ENCODE assay signal across 1 cellular context in genomic region chr5:43432486-43433365, GRCh38.
A peak's percentile ranks its signal among the peaks of the same experiment; 100 is the strongest.
TF ChIP-seq lines count a peak whose summit lies in the region.

No MANE protein-coding gene starts in this region.

TF ChIP-seq in HepG2, 621 proteins besides CTCF, POLR2A, EP300 and RAD21 (continued from another document):
- TF ChIP-seq MLX (CRISPR knock-in tag; IDR thresholded peaks at IDR 0.05) (peak; percentile 69; the same call in 1 of the 2 replicates), YEATS4 (CRISPR knock-in tag; IDR thresholded peaks at IDR 0.05; ENCODE audit: borderline replicate concordance) (peak; percentile 15; the same call in 1 of the 2 replicates), ZNF136 (CRISPR knock-in tag; IDR thresholded peaks at IDR 0.05; ENCODE audit: low read depth) (0 out of 2 replicates have a peak, but pooled peaks have one; percentile 43), ZNF576 (CRISPR knock-in tag; IDR thresholded peaks at IDR 0.05) (no peak), KMT2B (CRISPR knock-in tag; IDR thresholded peaks at IDR 0.05) (peak; percentile 60; the same call in 1 of the 2 replicates), CBX1 (IDR thresholded peaks at IDR 0.05; ENCODE audit: low read depth) (no peak), ARNTL (CRISPR knock-in tag; IDR thresholded peaks at IDR 0.05) (peak; percentile 64; the same call in 1 of the 2 replicates), ZNF619 (CRISPR knock-in tag; IDR thresholded peaks at IDR 0.05) (no peak), NR2F6 (IDR thresholded peaks at IDR 0.05) (peak; percentile 75), NR2F6 (CRISPR knock-in tag; IDR thresholded peaks at IDR 0.05) (peak; percentile 91), ZIK1 (CRISPR knock-in tag; IDR thresholded peaks at IDR 0.05; ENCODE audit: borderline replicate concordance, low read depth) (0 out of 2 replicates have a peak, but pooled peaks have one; percentile 30), ZNF768 (CRISPR knock-in tag; IDR thresholded peaks at IDR 0.05) (no peak), ZBTB39 (CRISPR knock-in tag; IDR thresholded peaks at IDR 0.05) (peak; percentile 100), ZNF12 (CRISPR knock-in tag; IDR thresholded peaks at IDR 0.05) (peak; percentile 62; the same call in 1 of the 2 replicates), FOSL2 (CRISPR knock-in tag; IDR thresholded peaks at IDR 0.05) (peak; percentile 83), ATF3 (CRISPR knock-in tag; IDR thresholded peaks at IDR 0.05) (0 out of 2 replicates have a peak, but pooled peaks have one; percentile 19), RFX3 (CRISPR knock-in tag; IDR thresholded peaks at IDR 0.05) (no peak), SOX6 (IDR thresholded peaks at IDR 0.05) (no peak), SOX6 (CRISPR knock-in tag; IDR thresholded peaks at IDR 0.05) (peak; percentile 97), MED13 (CRISPR knock-in tag; IDR thresholded peaks at IDR 0.05) (no peak), ZMYM3 (CRISPR knock-in tag; IDR thresholded peaks at IDR 0.05) (peak; percentile 61; the same call in 1 of the 2 replicates), PTBP1 (IDR thresholded peaks at IDR 0.05; ENCODE audit: low read depth, low read length, poor library complexity, severe bottlenecking) (no peak), IRF2 (CRISPR knock-in tag; IDR thresholded peaks at IDR 0.05) (peak; percentile 92), HCFC1 (IDR thresholded peaks at IDR 0.05; ENCODE audit: low read depth, low read length) (no peak), NFIC (IDR thresholded peaks at IDR 0.05; ENCODE audit: low read length) (peak; percentile 92), KAT7 (CRISPR knock-in tag; IDR thresholded peaks at IDR 0.05; ENCODE audit: borderline replicate concordance) (peak; percentile 45; the same call in 1 of the 2 replicates), SRSF9 (IDR thresholded peaks at IDR 0.05; ENCODE audit: borderline replicate concordance, insufficient read depth, low read depth, low read length, poor library complexity, severe bottlenecking) (no peak), EHMT2 (IDR thresholded peaks at IDR 0.05; ENCODE audit: borderline replicate concordance, low read depth, low read length) (peak; percentile 92; the same call in 1 of the 2 replicates), ZNF337 (CRISPR knock-in tag; IDR thresholded peaks at IDR 0.05; ENCODE audit: borderline replicate concordance, low read depth) (no peak), ARNT2 (CRISPR knock-in tag; IDR thresholded peaks at IDR 0.05; ENCODE audit: low read depth) (peak; percentile 68; the same call in 1 of the 2 replicates), ZBTB7A (CRISPR knock-in tag; IDR thresholded peaks at IDR 0.05) (peak; percentile 28; the same call in 1 of the 2 replicates), ZNF503 (CRISPR knock-in tag; IDR thresholded peaks at IDR 0.05) (peak; percentile 79; the same call in 1 of the 2 replicates), ZNF512B (CRISPR knock-in tag; IDR thresholded peaks at IDR 0.05; ENCODE audit: borderline replicate concordance) (0 out of 2 replicates have a peak, but pooled peaks have one; percentile 12), TFDP2 (CRISPR knock-in tag; IDR thresholded peaks at IDR 0.05) (peak; percentile 75), MTF2 (CRISPR knock-in tag; IDR thresholded peaks at IDR 0.05; ENCODE audit: borderline replicate concordance) (no peak), EZH2 (conservative IDR thresholded peaks at IDR 0.05; ENCODE audit: low read depth, low read length) (no peak), KAT2B (IDR thresholded peaks at IDR 0.05; ENCODE audit: borderline replicate concordance, low read depth, low read length) (no peak), ZNF788 (CRISPR knock-in tag; IDR thresholded peaks at IDR 0.05; ENCODE audit: borderline replicate concordance) (peak; percentile 69; the same call in 1 of the 2 replicates)
